Comparison of ENCODE assay signal across 18 cellular contexts in the genomic region with DNA sequence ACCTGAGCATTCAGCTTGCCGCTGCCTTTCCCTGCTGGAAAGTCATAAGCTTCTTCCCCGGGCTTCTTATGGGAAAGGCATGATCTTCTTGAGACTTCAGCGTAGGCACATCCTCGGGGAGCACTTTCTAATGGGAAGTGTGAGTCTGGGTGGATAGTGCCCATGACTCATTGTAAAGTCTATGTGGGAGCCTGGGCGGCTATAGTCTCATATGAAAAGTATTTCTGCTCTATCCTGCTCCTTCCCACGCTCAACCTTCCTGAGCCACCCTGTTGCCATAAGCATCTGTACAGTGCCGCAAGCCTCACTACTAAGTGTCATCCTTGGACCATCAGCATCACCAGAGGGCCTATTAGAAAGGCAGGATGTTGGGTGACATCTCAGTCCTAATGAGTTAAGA.
A peak's percentile ranks its signal among the peaks of the same experiment; 100 is the strongest.
DNase-seq lines count a peak whose midpoint lies in the region; ATAC-seq and TF ChIP-seq lines count a peak whose summit lies in the region.
"Had no signal": no experiment of that assay in that cellular context is flagged by ENCODE, and none has a peak within 500 bp of the region (broad histone marks: within the 10 kb centered on the region; RNA-seq: fewer than 3 reads in every experiment).

No MANE protein-coding gene starts in this region.

- H3K27ac ChIP-seq in ACC112 (ENCODE audit: low read depth, low read length) = peak overlapping the region; percentile 87
- H3K27ac ChIP-seq: adrenal gland, BLaER1, KMS-11, upper lobe of right lung had no signal

- in situ Hi-C loops in astrocyte of the spinal cord (cut with HindIII; ENCODE audit: low sequenced_read_pairs) = no loop called here

- no peak for TF ChIP-seq CTCF in astrocyte of the spinal cord (IDR thresholded peaks at IDR 0.05; ENCODE audit: low read depth, low read length)

- ATAC-seq in GM19324 (IDR thresholded peaks at IDR 0.05; ENCODE audit: low FRiP score, unreplicated experiment) (no peak), GM21723 (IDR thresholded peaks at IDR 0.05; ENCODE audit: unreplicated experiment) (no peak)
- ATAC-seq: upper lobe of right lung had no signal

- DNase-seq in HPDE6-E6E7 (ENCODE audit: extremely low spot score) (peak; percentile 16), astrocyte of the spinal cord (ENCODE audit: low read depth, low spot score) (peak; percentile 88), islet precursor cell (peak; percentile 65), NCI-H2227 treated with DMSO at 0.1 percent for 48 hours (lab: John Stamatoyannopoulos, UW) (no peak)
- no peak for DNase-seq in activated effector memory CD4-positive, alpha-beta T cell treated with Interleukin-2 at 50 U/mL for 16 hours
- DNase-seq: activated B cell treated with CpG ODN at 0.5 μM for 24 hours; adrenal gland; effector memory CD4-positive, alpha-beta T cell; GF-D8; NCI-H187; occipital lobe; stimulated activated CD8-positive, alpha-beta memory T cell treated with anti-CD3 and anti-CD28 coated beads, Interleukin-4, amount 100 ng/mL, for 48 hours; upper lobe of right lung had no signal

- H3K4me1 ChIP-seq in ACC112 (ENCODE audit: control insufficient read depth, insufficient read depth, low read length, unreplicated experiment) = peaks cover 31% of the 10 kb centered on the region
- H3K4me1 ChIP-seq: adrenal gland, BLaER1, upper lobe of right lung had no signal

- H3K27me3 ChIP-seq in ACC112 (ENCODE audit: insufficient read depth, low read length) = no peaks in the 10 kb centered on the region
- H3K27me3 ChIP-seq: BLaER1, upper lobe of right lung had no signal

- no peaks in the 10 kb centered on the region for H3K79me2 ChIP-seq in ACC112 (ENCODE audit: control insufficient read depth, insufficient read depth, low read length, unreplicated experiment)

- H3K36me3 ChIP-seq in ACC112 (ENCODE audit: insufficient read depth, low read length) = no peaks in the 10 kb centered on the region
- H3K36me3 ChIP-seq: adrenal gland, BLaER1, upper lobe of right lung had no signal

- no peak overlapping the region for H3K4me3 ChIP-seq in ACC112 (ENCODE audit: low read depth, low read length)
- H3K4me3 ChIP-seq in astrocyte of the spinal cord (ENCODE audit: low read depth, low read length) = no peak overlapping the region
- H3K4me3 ChIP-seq: adrenal gland, BLaER1, upper lobe of right lung had no signal

- H2AFZ ChIP-seq in ACC112 (ENCODE audit: low read length, unreplicated experiment) = peak overlapping the region; percentile 17

Comparison
In these comparisons a context has a peak if more than half of its experiments do, and no peak if none do; other contexts are left out.
1. DNase-seq: peak in HPDE6-E6E7 (single experiment), astrocyte of the spinal cord (single experiment) and islet precursor cell (single experiment); none in activated effector memory CD4-positive, alpha-beta T cell treated with Interleukin-2 at 50 U/mL for 16 hours (single experiment) and NCI-H2227 treated with DMSO at 0.1 percent for 48 hours (single experiment).